In genomic region chr21:26851109-26851944, GRCh38 we compare ENCODE assay signal across 1 cellular context.
TF ChIP-seq lines count a peak whose summit lies in the region.

No MANE protein-coding gene starts in this region.

TF ChIP-seq in IMR-90, 13 proteins besides CTCF, POLR2A, EP300 and RAD21 (continued from another document):
- TF ChIP-seq USF2 (IDR thresholded peaks at IDR 0.05; ENCODE audit: low read depth, low read length) = no peak
